In the genomic region with DNA sequence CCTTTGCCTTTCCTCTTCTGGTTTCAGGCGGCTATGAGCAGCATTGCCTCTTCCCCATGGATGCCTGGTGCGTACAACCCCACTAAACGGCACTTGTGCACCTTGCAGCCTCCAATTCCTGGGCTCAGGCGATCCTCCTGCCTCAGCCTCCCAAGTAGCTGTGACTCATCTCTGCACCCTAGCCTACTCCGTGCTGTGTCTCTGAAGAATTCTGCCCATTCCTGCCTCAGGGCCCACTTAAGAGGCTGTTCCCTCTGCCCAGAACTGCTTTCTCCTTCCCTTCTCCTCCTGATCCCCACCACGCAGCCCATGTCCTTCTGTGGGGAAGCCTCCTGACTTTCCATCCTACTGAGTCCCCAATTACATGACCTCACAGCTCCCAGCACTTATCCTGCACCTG, we compare ENCODE assay signal across 18 cellular contexts.
DNase-seq lines count a peak whose midpoint lies in the region; ATAC-seq and TF ChIP-seq lines count a peak whose summit lies in the region.
"Had no signal": no experiment of that assay in that cellular context is flagged by ENCODE, and none has a peak within 500 bp of the region (broad histone marks: within the 10 kb centered on the region; RNA-seq: fewer than 3 reads in every experiment).

No MANE protein-coding gene starts in this region.

- H3K27me3 Mint-ChIP-seq in neural crest cell (ENCODE audit: low read depth), result peaks cover 11% of the 10 kb centered on the region

- TF ChIP-seq EP300 in esophagus muscularis mucosa (IDR thresholded peaks at IDR 0.05), result no peak

- H3K9me3 ChIP-seq in esophagus muscularis mucosa, result no peaks in the 10 kb centered on the region
- peaks cover 0 to 10% of the 10 kb centered on the region in 2 donors for H3K9me3 ChIP-seq in lung (ENCODE audit: control insufficient read depth in 2 of 2, insufficient read depth in 1 of 2, low read length in 1 of 2)
- H3K9me3 ChIP-seq in upper lobe of right lung, result no peaks in the 10 kb centered on the region
- H3K9me3 ChIP-seq: BE2C, HAP-1 had no signal

- 91% methylated on average over 6 of the region's 6 CpGs for WGBS in esophagus muscularis mucosa
- 95 to 96% methylated on average over 6 of the region's 6 CpGs for WGBS in lung, 2 donors

- no peak for ATAC-seq in lung (ENCODE audit: insufficient read depth, low FRiP score)
- ATAC-seq in upper lobe of right lung, result no peak
- ATAC-seq in HG03432 (IDR thresholded peaks at IDR 0.05; ENCODE audit: unreplicated experiment), result no peak

- DNase-seq in esophagus muscularis mucosa (ENCODE audit: extremely low spot score) (peak; percentile 90), lung (ENCODE audit: low spot score) (peak; percentile 19), neural crest cell (ENCODE audit: low read depth, low spot score) (no peak), upper lobe of right lung (peak; percentile 21), CD1c-positive myeloid dendritic cell (ENCODE audit: extremely low spot score) (no peak)
- no peak for DNase-seq in central memory CD4-positive, alpha-beta T cell
- DNase-seq: ACHN; BE2C; C1 segment of cervical spinal cord; CD4-positive, alpha-beta memory T cell; DMS153; DMS79; GDM1; GM23248; IMR-90 had no signal

- H3K27me3 ChIP-seq in esophagus muscularis mucosa (peaks cover 0 to 41% (median 0%) of the 10 kb centered on the region in 4 donors), lung (ENCODE audit: control insufficient read depth, insufficient read depth) (peaks cover 4% of the 10 kb centered on the region), upper lobe of right lung (no peaks in the 10 kb centered on the region)
- H3K27me3 ChIP-seq: BE2C had no signal

- TF ChIP-seq POLR2A in esophagus muscularis mucosa (IDR thresholded peaks at IDR 0.05; ENCODE audit: low read depth), result no peak

- H3K4me1 ChIP-seq in esophagus muscularis mucosa (no peaks in the 10 kb centered on the region), lung (ENCODE audit: control insufficient read depth in 2 of 2, insufficient read depth in 2 of 2, low read length in 2 of 2) (peaks cover 0 to 1% of the 10 kb centered on the region in 2 donors), upper lobe of right lung (no peaks in the 10 kb centered on the region)
- H3K4me1 ChIP-seq: BE2C, HAP-1 had no signal

- H3K27ac ChIP-seq in esophagus muscularis mucosa (replicated peaks in 1 of 4) (no peak overlapping the region), lung (ENCODE audit: low read depth in 1 of 2, low read length in 1 of 2) (no peak overlapping the region), upper lobe of right lung (no peak overlapping the region)
- H3K27ac ChIP-seq: GM23248, HL-60 had no signal

- H3K27ac Mint-ChIP-seq in neural crest cell (ENCODE audit: unreplicated experiment), result peak overlapping the region; percentile 27
- H3K27ac Mint-ChIP-seq: CD4-positive, alpha-beta memory T cell had no signal

- no peaks in the 10 kb centered on the region for H3K9me3 Mint-ChIP-seq in neural crest cell

- intact Hi-C loops in esophagus muscularis mucosa (cut with DNase I), result no loop called here
- intact Hi-C loops in upper lobe of right lung (cut with DNase I), result no loop called here

- no peak overlapping the region for H3K4me3 Mint-ChIP-seq in neural crest cell
- H3K4me3 Mint-ChIP-seq: CD4-positive, alpha-beta memory T cell had no signal

- no peak overlapping the region for H3K4me3 ChIP-seq in esophagus muscularis mucosa
- H3K4me3 ChIP-seq in lung, result no peak overlapping the region
- H3K4me3 ChIP-seq in upper lobe of right lung, result no peak overlapping the region
- H3K4me3 ChIP-seq: GM23248, HAP-1 had no signal

- TF ChIP-seq CTCF in esophagus muscularis mucosa (IDR thresholded peaks at IDR 0.05), result no peak
- TF ChIP-seq CTCF in lung (IDR thresholded peaks at IDR 0.05; ENCODE audit: control extremely low read depth, extremely low read depth), result no peak
- TF ChIP-seq CTCF in neural crest cell (conservative IDR thresholded peaks at IDR 0.05), result no peak
- TF ChIP-seq CTCF in upper lobe of right lung (IDR thresholded peaks at IDR 0.05), result no peak

- no peaks in the 10 kb centered on the region for H3K36me3 Mint-ChIP-seq in neural crest cell (ENCODE audit: low read depth)
- H3K36me3 Mint-ChIP-seq: CD4-positive, alpha-beta memory T cell had no signal

- H3K4me1 Mint-ChIP-seq in neural crest cell, result no peaks in the 10 kb centered on the region

- H3K36me3 ChIP-seq in esophagus muscularis mucosa (no peaks in the 10 kb centered on the region), lung (ENCODE audit: control insufficient read depth in 2 of 2, insufficient read depth in 2 of 2, low read length in 2 of 2) (no peaks in the 10 kb centered on the region), upper lobe of right lung (no peaks in the 10 kb centered on the region)
- H3K36me3 ChIP-seq: BE2C, HAP-1 had no signal

Comparison
In these comparisons a context has a peak if more than half of its experiments do, and no peak if none do; other contexts are left out.
1. DNase-seq: peak in esophagus muscularis mucosa (single experiment), lung (single experiment) and upper lobe of right lung (single experiment); none in neural crest cell (single experiment), CD1c-positive myeloid dendritic cell (single experiment) and central memory CD4-positive, alpha-beta T cell (single experiment).